In genomic region chr6:99424761-99425646, GRCh38 we compare ENCODE assay signal across 8 cellular contexts. TPM values are rescaled to one million over a fixed set of nuclear protein-coding genes. Genes with fewer than 3 reads are reported as not detected.
A peak's percentile ranks its signal among the peaks of the same experiment; 100 is the strongest.
DNase-seq lines count a peak whose midpoint lies in the region; ATAC-seq lines count a peak whose summit lies in the region.

Gene PNISR, minus strand, starts transcription at chr6:99425308. Its CDS starts 10,649 bp downstream, at chr6:99414659.

- peaks cover 27 to 42% of the 10 kb centered on the region in 2 donors for H3K36me3 Mint-ChIP-seq in activated naive CD4-positive, alpha-beta T cell treated with anti-CD3 and anti-CD28 coated beads, Interleukin-2, amount 50 U/mL, for 72 hours

- peak within 1 kb of the TSS; percentile 97 to 100 for H3K27ac Mint-ChIP-seq in activated naive CD4-positive, alpha-beta T cell treated with anti-CD3 and anti-CD28 coated beads, Interleukin-2, amount 50 U/mL, for 72 hours

- DNase-seq in NCI-H1092 treated with DMSO at 0.1 percent for 48 hours (lab: John Stamatoyannopoulos, UW), result peak; percentile 96
- peak; percentile 91 for DNase-seq in SKM-1 (lab: John Stamatoyannopoulos, UW; ENCODE audit: unreplicated experiment)
- DNase-seq in activated naive CD4-positive, alpha-beta T cell treated with anti-CD3 and anti-CD28 coated beads, Interleukin-2, amount 50 U/mL, for 72 hours (ENCODE audit: low spot score in 2 of 2), result peak; percentile 79 to 88
- peak; percentile 97 for DNase-seq in glomerular endothelial cell (ENCODE audit: extremely low read depth, low read depth, low spot score)
- peak; percentile 85 for DNase-seq in occipital lobe (lab: John Stamatoyannopoulos, UW)

- peak within 1 kb of the TSS; percentile 98 for H3K4me3 ChIP-seq in GM08714 (ENCODE audit: low read length)

- peak within 1 kb of the TSS; percentile 99 for H3K27ac ChIP-seq in temporal lobe (ENCODE audit: low read depth, low read length)

- peak; percentile 89 for ATAC-seq in HG02610 (IDR thresholded peaks at IDR 0.05; ENCODE audit: unreplicated experiment)
- peak; percentile 87 to 94 for ATAC-seq in activated naive CD4-positive, alpha-beta T cell treated with anti-CD3 and anti-CD28 coated beads, Interleukin-2, amount 50 U/mL, for 72 hours

- no peaks in the 10 kb centered on the region for H3K9me3 Mint-ChIP-seq in activated naive CD4-positive, alpha-beta T cell treated with anti-CD3 and anti-CD28 coated beads, Interleukin-2, amount 50 U/mL, for 72 hours

RNA-seq across cellular contexts. Expression of gene PNISR, which starts in this region (rescaled TPM):
- 100 to 1,000 TPM; 162 to 257 TPM for total RNA-seq in activated naive CD4-positive, alpha-beta T cell treated with anti-CD3 and anti-CD28 coated beads, Interleukin-2, amount 50 U/mL, for 72 hours
- total RNA-seq in glomerular endothelial cell (26.7 and 50.1 TPM in 2 replicates), occipital lobe (158 TPM), temporal lobe (85.8 TPM)

Comparison
In these comparisons a context has a peak if more than half of its experiments do, and no peak if none do; other contexts are left out.
1. Peak in every context shown above with its lines: DNase-seq, ATAC-seq, H3K4me3 ChIP-seq and H3K27ac ChIP-seq.